In genomic region chr17:43524945-43525575, GRCh38 we compare ENCODE assay signal across 1 cellular context.
TF ChIP-seq lines count a peak whose summit lies in the region.

No MANE protein-coding gene starts in this region.

TF ChIP-seq in IMR-90, 13 proteins besides CTCF, POLR2A, EP300 and RAD21:
- TF ChIP-seq SMC3 (IDR thresholded peaks at IDR 0.05; ENCODE audit: low read depth, low read length) (no peak), MXI1 (IDR thresholded peaks at IDR 0.05; ENCODE audit: borderline replicate concordance, low read depth, low read length) (no peak), FOS (IDR thresholded peaks at IDR 0.05; ENCODE audit: low read depth, low read length) (no peak), RFX5 (IDR thresholded peaks at IDR 0.05; ENCODE audit: low read depth, low read length) (no peak), USF2 (IDR thresholded peaks at IDR 0.05; ENCODE audit: low read depth, low read length) (no peak), BHLHE40 (IDR thresholded peaks at IDR 0.05; ENCODE audit: low read depth, low read length) (no peak)
